21 cellular contexts compared by ENCODE assay signal in genomic region chr13:112117955-112118302, GRCh38. TPM values are rescaled to one million over a fixed set of nuclear protein-coding genes. Genes with fewer than 3 reads are reported as not detected.
A peak's percentile ranks its signal among the peaks of the same experiment; 100 is the strongest.
DNase-seq lines count a peak whose midpoint lies in the region; ATAC-seq, FAIRE-seq and TF ChIP-seq lines count a peak whose summit lies in the region.
"Had no signal": no experiment of that assay in that cellular context is flagged by ENCODE, and none has a peak within 500 bp of the region (broad histone marks: within the 10 kb centered on the region; RNA-seq: fewer than 3 reads in every experiment).

No MANE protein-coding gene starts in this region.

- H3K4me3 ChIP-seq in GM23338 (no peak overlapping the region), kidney (ENCODE audit: low read length in 2 of 2) (no peak overlapping the region), neuronal stem cell (ENCODE audit: low read length in 2 of 2) (no peak overlapping the region), stomach (no peak overlapping the region)

- no peaks in the 10 kb centered on the region; the same call in 2 of the 3 replicates for H3K9me3 Mint-ChIP-seq in GM23338

- H3K4me1 Mint-ChIP-seq in GM23338, result no peaks in the 10 kb centered on the region; the same call in 2 of the 3 replicates
- H3K4me1 Mint-ChIP-seq: CD4-positive, alpha-beta memory T cell had no signal

- TF ChIP-seq EP300 in stomach (IDR thresholded peaks at IDR 0.05), result no peak

- no peak overlapping the region for H3K4me3 Mint-ChIP-seq in GM23338
- H3K4me3 Mint-ChIP-seq: CD4-positive, alpha-beta memory T cell had no signal

- H3K9me3 ChIP-seq in kidney (ENCODE audit: control insufficient read depth in 1 of 2, low read length in 2 of 2) (no peaks in the 10 kb centered on the region), neuronal stem cell (replicated peaks in 1 of 2; ENCODE audit: control insufficient read depth in 2 of 2, insufficient read depth in 1 of 2, low read depth in 1 of 2, low read length in 2 of 2) (peaks cover 0 to 3% of the 10 kb centered on the region in 2 donors), stomach (no peaks in the 10 kb centered on the region)

- H3K27me3 Mint-ChIP-seq in GM23338 (ENCODE audit: insufficient read depth, low read depth, poor library complexity), result peaks cover 20% of the 10 kb centered on the region

- H3K27me3 ChIP-seq in GM23338 (ENCODE audit: insufficient read depth) (no peaks in the 10 kb centered on the region), neuronal stem cell (ENCODE audit: control insufficient read depth in 3 of 3, insufficient read depth in 3 of 3, low read depth in 1 of 3, low read length in 3 of 3) (no peaks in the 10 kb centered on the region), stomach (peaks cover 0 to 72% (median 0%) of the 10 kb centered on the region in 3 donors)

- H3K18ac ChIP-seq in neuronal stem cell (ENCODE audit: low read length), result peak overlapping the region; percentile 69

- no peaks in the 10 kb centered on the region for H3F3A ChIP-seq in GM23338 (replicated peaks; ENCODE audit: low read depth)

- peak overlapping the region; percentile 93 for H2AK5ac ChIP-seq in neuronal stem cell (ENCODE audit: low read depth, low read length)

- H3K4me1 ChIP-seq in GM23338 (ENCODE audit: insufficient read depth) (no peaks in the 10 kb centered on the region), kidney (ENCODE audit: control insufficient read depth in 1 of 2, insufficient read depth in 1 of 2, low read depth in 1 of 2, low read length in 2 of 2) (no peaks in the 10 kb centered on the region), neuronal stem cell (ENCODE audit: control insufficient read depth in 2 of 2, insufficient read depth in 1 of 2, low read depth in 1 of 2, low read length in 2 of 2) (peaks cover 3 to 10% of the 10 kb centered on the region in 2 donors), stomach (no peaks in the 10 kb centered on the region)

- no peaks in the 10 kb centered on the region for H4K20me1 ChIP-seq in GM23338 (replicated peaks; ENCODE audit: insufficient read depth)

- ATAC-seq in GM23338, result peak; percentile 19; the same call in 2 of the 3 replicates

- H2BK12ac ChIP-seq in neuronal stem cell (ENCODE audit: low read length), result peak overlapping the region; percentile 68

- DNase-seq in GM23338 (ENCODE audit: low spot score) (no peak), kidney (peak; percentile 54), neuronal stem cell (ENCODE audit: low spot score) (no peak), stomach (peak; percentile 17), islet precursor cell (no peak), NCI-H2107 (lab: John Stamatoyannopoulos, UW) (no peak)
- DNase-seq: C1 segment of cervical spinal cord; Calu3; CD4-positive, alpha-beta memory T cell; COR-L47; DMS53; DMS79 treated with DMSO at 0.1 percent for 48 hours; GF-D8; H7; HCEC 1CT had no signal

- H3K9me2 ChIP-seq in GM23338 (ENCODE audit: insufficient read depth), result no peaks in the 10 kb centered on the region

- peak overlapping the region; percentile 84 for H2BK15ac ChIP-seq in neuronal stem cell (ENCODE audit: low read length)

- H3K79me2 ChIP-seq in GM23338 (replicated peaks; ENCODE audit: insufficient read depth), result no peaks in the 10 kb centered on the region

- no peak overlapping the region for H4K8ac ChIP-seq in neuronal stem cell (ENCODE audit: low read depth, low read length)

- peak overlapping the region; percentile 93 for H2BK5ac ChIP-seq in neuronal stem cell (ENCODE audit: low read length)

- WGBS in neuronal stem cell (ENCODE audit: extremely low coverage in 2 of 2, insufficient read length in 2 of 2, insufficient replicate concordance in 1 of 2), 2 donors, result no CpG with 5 or more reads among the region's 18 CpGs
- 55 to 74% (median 64%) methylated on average over 18 of the region's 18 CpGs for WGBS in stomach, 5 donors

- no peak overlapping the region for H2AFZ ChIP-seq in GM23338
- H2AFZ ChIP-seq in neuronal stem cell (ENCODE audit: low read length), result no peak overlapping the region

- H3K36me3 Mint-ChIP-seq in GM23338 (ENCODE audit: low read depth), result no peaks in the 10 kb centered on the region
- H3K36me3 Mint-ChIP-seq: CD4-positive, alpha-beta memory T cell had no signal

- H3K36me3 ChIP-seq in GM23338 (ENCODE audit: insufficient read depth), result no peaks in the 10 kb centered on the region
- no peaks in the 10 kb centered on the region for H3K36me3 ChIP-seq in kidney (ENCODE audit: control insufficient read depth in 1 of 2, insufficient read depth in 2 of 2, low read length in 2 of 2)
- H3K36me3 ChIP-seq in neuronal stem cell (replicated peaks in 1 of 2; ENCODE audit: control insufficient read depth in 2 of 2, insufficient read depth in 2 of 2, low read length in 2 of 2), result no peaks in the 10 kb centered on the region
- H3K36me3 ChIP-seq in stomach, result no peaks in the 10 kb centered on the region

- H2BK120ac ChIP-seq in neuronal stem cell (ENCODE audit: low read depth, low read length), result peak overlapping the region; percentile 39

- no peak overlapping the region for H4K91ac ChIP-seq in neuronal stem cell (ENCODE audit: low read depth, low read length, poor library complexity)

- intact Hi-C loops in kidney (cut with DNase I), result no loop called here
- intact Hi-C loops in stomach (cut with DNase I; ENCODE audit: low total_unique reads), result no loop called here

- H3K9ac ChIP-seq in kidney (ENCODE audit: low read length in 2 of 2) (no peak overlapping the region), neuronal stem cell (ENCODE audit: low read depth, low read length, poor library complexity) (no peak overlapping the region)

- no peak for FAIRE-seq in kidney (lab: Jason Lieb, UNC)
- FAIRE-seq: GM12891, GM18507, H1 had no signal

- no peak overlapping the region for H3K14ac ChIP-seq in neuronal stem cell (ENCODE audit: low read length)

- no peak for TF ChIP-seq CTCF in GM23338 (conservative IDR thresholded peaks at IDR 0.05; ENCODE audit: low read depth in 2 of 2)
- no peak for TF ChIP-seq CTCF in kidney (IDR thresholded peaks at IDR 0.05; ENCODE audit: borderline replicate concordance, extremely low read depth, insufficient read depth)
- TF ChIP-seq CTCF in stomach (IDR thresholded peaks at IDR 0.05), result no peak

- no peak overlapping the region for H3K23ac ChIP-seq in neuronal stem cell (ENCODE audit: low read depth, low read length, poor library complexity)

- TF ChIP-seq POLR2A in stomach (IDR thresholded peaks at IDR 0.05), result no peak

- H3K27ac Mint-ChIP-seq in GM23338, result no peak overlapping the region
- H3K27ac Mint-ChIP-seq: CD4-positive, alpha-beta memory T cell had no signal

- H3K27ac ChIP-seq in GM23338 (ENCODE audit: low read depth) (no peak overlapping the region), kidney (ENCODE audit: low read depth in 2 of 2, low read length in 2 of 2) (no peak overlapping the region), neuronal stem cell (replicated peaks; ENCODE audit: low read length) (no peak overlapping the region), stomach (no peak overlapping the region)

- H3K4me2 ChIP-seq in GM23338 (no peak overlapping the region), neuronal stem cell (ENCODE audit: insufficient read depth, low read length, poor library complexity, severe bottlenecking) (no peak overlapping the region)

- no peaks in the 10 kb centered on the region for H3K79me1 ChIP-seq in neuronal stem cell (ENCODE audit: low read depth, low read length)

- H3K4ac ChIP-seq in neuronal stem cell (ENCODE audit: low read length), result no peak overlapping the region

TF ChIP-seq in GM23338, 12 proteins besides CTCF, POLR2A, EP300 and RAD21 (continues in another document):
- no peak for TF ChIP-seq CREB1 (CRISPR knock-in tag; IDR thresholded peaks at IDR 0.05; ENCODE audit: low read depth)
- no peak for TF ChIP-seq ZNF114 (CRISPR knock-in tag; IDR thresholded peaks at IDR 0.05)
- no peak for TF ChIP-seq EZH2phosphoT487 (IDR thresholded peaks at IDR 0.05; ENCODE audit: unreplicated experiment)
- no peak for TF ChIP-seq STAT1 (IDR thresholded peaks at IDR 0.05; ENCODE audit: unreplicated experiment)
- no peak for TF ChIP-seq JUNB (IDR thresholded peaks at IDR 0.05; ENCODE audit: unreplicated experiment)
- no peak for TF ChIP-seq ZNF331 (CRISPR knock-in tag; IDR thresholded peaks at IDR 0.05; ENCODE audit: low read depth)
- TF ChIP-seq ETS1 (IDR thresholded peaks at IDR 0.05), result no peak
- no peak for TF ChIP-seq NANOG (IDR thresholded peaks at IDR 0.05; ENCODE audit: borderline replicate concordance)
- TF ChIP-seq EZH2 (IDR thresholded peaks at IDR 0.05; ENCODE audit: low read depth, unreplicated experiment), result no peak
- no peak for TF ChIP-seq POLR2AphosphoS5 (IDR thresholded peaks at IDR 0.05; ENCODE audit: low read depth)

RNA-seq across cellular contexts. Expression of gene SOX1, which starts 51.0 kb away (rescaled TPM):
- 0.04 and 0.17 TPM in 2 replicates for total RNA-seq in GM23338 (2014; rRNA removed; shearing (Covaris generic))
- polyA plus RNA-seq in GM23338 (2016; fragmentation: Nextera tagmentation; extraction: Ambion mirVana) (0.10 TPM in 1 of 2 replicates, not detected in the other), kidney (ENCODE audit: insufficient read depth, low read depth, low replicate concordance) (not detected), stomach (not detected)
- total RNA-seq in kidney (not detected), stomach (not detected)
- 12.8 TPM for polyA plus RNA-seq in neuronal stem cell (2013, experiment 1 of 2)
- polyA plus RNA-seq in neuronal stem cell (2013, experiment 2 of 2), result 14.4 TPM
- total RNA-seq: A172; Calu3; CD4-positive, alpha-beta memory T cell; G401; H7 had no signal
- polyA plus RNA-seq: BJ; CD4-positive, alpha-beta memory T cell had no signal

Comparison
In these comparisons a context has a peak if more than half of its experiments do, and no peak if none do; other contexts are left out.
1. DNase-seq: peak in kidney (single experiment) and stomach (single experiment); none in GM23338 (single experiment), neuronal stem cell (single experiment), islet precursor cell (single experiment) and NCI-H2107 (single experiment).